ENCODE assay signal across 18 cellular contexts in genomic region chr10:100985336-100985735, GRCh38. TPM values are rescaled to one million over a fixed set of nuclear protein-coding genes. Genes with fewer than 3 reads are reported as not detected.
DNase-seq lines count a peak whose midpoint lies in the region; ATAC-seq and TF ChIP-seq lines count a peak whose summit lies in the region.
"Had no signal": no experiment of that assay in that cellular context is flagged by ENCODE, and none has a peak within 500 bp of the region (broad histone marks: within the 10 kb centered on the region; RNA-seq: fewer than 3 reads in every experiment).

No MANE protein-coding gene starts in this region.

- no peak for TF ChIP-seq EP300 in suprapubic skin (IDR thresholded peaks at IDR 0.05)

- intact Hi-C loops in activated T-helper 2 cell treated with anti-CD3 and anti-CD28 coated beads, Interferon-gamma antibody, Interleukin-2, Interleukin-4, amounts not matched to agents 10 μg/mL and 5 μg/mL and 100 μg/mL, durations not matched to agents 14 hours and 24 hours and 36 hours (cut with micrococcal nuclease): no loop called here
- intact Hi-C loops in lower lobe of right lung (cut with DNase I): no loop called here

- no peak for ATAC-seq in lower lobe of right lung
- ATAC-seq: right cardiac atrium had no signal

- H3K27ac ChIP-seq in lower lobe of right lung (no peak overlapping the region), suprapubic skin (no peak overlapping the region)
- H3K27ac ChIP-seq: GM23248, left ventricle myocardium inferior, SJCRH30, transverse colon had no signal

- 82% methylated on average over 5 of the region's 5 CpGs for WGBS in suprapubic skin

- H3K27me3 ChIP-seq in lower lobe of right lung (ENCODE audit: low read depth) (no peaks in the 10 kb centered on the region), suprapubic skin (no peaks in the 10 kb centered on the region)
- H3K27me3 ChIP-seq: SJCRH30, transverse colon had no signal

- H3K9me3 Mint-ChIP-seq in activated naive CD4-positive, alpha-beta T cell treated with anti-CD3 and anti-CD28 coated beads, Interleukin-2, amount 50 U/mL, for 24 hours: no peaks in the 10 kb centered on the region
- no peaks in the 10 kb centered on the region for H3K9me3 Mint-ChIP-seq in activated T-helper 2 cell treated with anti-CD3 and anti-CD28 coated beads, Interferon-gamma antibody, Interleukin-2, Interleukin-4, amounts not matched to agents 10 μg/mL and 5 μg/mL and 100 μg/mL, durations not matched to agents 14 hours and 24 hours and 36 hours

- DNase-seq in activated naive CD4-positive, alpha-beta T cell treated with anti-CD3 and anti-CD28 coated beads, Interleukin-2, amount 50 U/mL, for 16 hours: no peak
- no peak for DNase-seq in activated T-helper 2 cell treated with anti-CD3 and anti-CD28 coated beads, Interferon-gamma antibody, Interleukin-2, Interleukin-4, amounts not matched to agents 10 μg/mL and 5 μg/mL and 100 μg/mL, durations not matched to agents 14 hours and 24 hours and 36 hours (ENCODE audit: low spot score)
- peak; percentile 11 for DNase-seq in lower lobe of right lung
- DNase-seq in suprapubic skin (ENCODE audit: low spot score in 2 of 2): peak; percentile 19 to 63
- no peak for DNase-seq in DMS 273 (lab: John Stamatoyannopoulos, UW; ENCODE audit: unreplicated experiment)
- no peak for DNase-seq in cerebellar cortex (ENCODE audit: low spot score)
- DNase-seq in retina: no peak
- DNase-seq: activated CD4-positive, alpha-beta T cell treated with anti-CD3 and anti-CD28 coated beads, Interleukin-2, amount 50 U/mL, for 1 hour; activated gamma-delta T cell treated with Interleukin-2 at 50 U/mL for 16 hours; effector CD8-positive, alpha-beta T cell; GM23248; left ventricle myocardium inferior; NCI-H1092; right cardiac atrium; SJCRH30; stimulated activated CD4-positive, alpha-beta T cell treated with anti-CD3 and anti-CD28 coated beads, Interleukin-2, amount 100 ng/mL, for 24 hours; transverse colon had no signal

- TF ChIP-seq CTCF in lower lobe of right lung (IDR thresholded peaks at IDR 0.05) (no peak), suprapubic skin (IDR thresholded peaks at IDR 0.05) (no peak)

- H3K4me1 Mint-ChIP-seq in activated naive CD4-positive, alpha-beta T cell treated with anti-CD3 and anti-CD28 coated beads, Interleukin-2, amount 50 U/mL, for 24 hours: peaks cover 30% of the 10 kb centered on the region
- H3K4me1 Mint-ChIP-seq in activated T-helper 2 cell treated with anti-CD3 and anti-CD28 coated beads, Interferon-gamma antibody, Interleukin-2, Interleukin-4, amounts not matched to agents 10 μg/mL and 5 μg/mL and 100 μg/mL, durations not matched to agents 14 hours and 24 hours and 36 hours (ENCODE audit: low read depth): peaks cover 11% of the 10 kb centered on the region

- H3K27me3 Mint-ChIP-seq in activated naive CD4-positive, alpha-beta T cell treated with anti-CD3 and anti-CD28 coated beads, Interleukin-2, amount 50 U/mL, for 24 hours: no peaks in the 10 kb centered on the region
- H3K27me3 Mint-ChIP-seq in activated T-helper 2 cell treated with anti-CD3 and anti-CD28 coated beads, Interferon-gamma antibody, Interleukin-2, Interleukin-4, amounts not matched to agents 10 μg/mL and 5 μg/mL and 100 μg/mL, durations not matched to agents 14 hours and 24 hours and 36 hours (ENCODE audit: low read depth): no peaks in the 10 kb centered on the region

- H3K4me3 Mint-ChIP-seq in activated naive CD4-positive, alpha-beta T cell treated with anti-CD3 and anti-CD28 coated beads, Interleukin-2, amount 50 U/mL, for 24 hours: no peak overlapping the region
- peak overlapping the region; percentile 6 for H3K4me3 Mint-ChIP-seq in activated T-helper 2 cell treated with anti-CD3 and anti-CD28 coated beads, Interferon-gamma antibody, Interleukin-2, Interleukin-4, amounts not matched to agents 10 μg/mL and 5 μg/mL and 100 μg/mL, durations not matched to agents 14 hours and 24 hours and 36 hours (ENCODE audit: low read depth)

- H3K4me3 ChIP-seq in lower lobe of right lung (no peak overlapping the region), suprapubic skin (no peak overlapping the region)
- H3K4me3 ChIP-seq: left ventricle myocardium inferior, SJCRH30, transverse colon had no signal

- peaks cover 10% of the 10 kb centered on the region for H3K36me3 Mint-ChIP-seq in activated naive CD4-positive, alpha-beta T cell treated with anti-CD3 and anti-CD28 coated beads, Interleukin-2, amount 50 U/mL, for 24 hours
- peaks cover 24% of the 10 kb centered on the region for H3K36me3 Mint-ChIP-seq in activated T-helper 2 cell treated with anti-CD3 and anti-CD28 coated beads, Interferon-gamma antibody, Interleukin-2, Interleukin-4, amounts not matched to agents 10 μg/mL and 5 μg/mL and 100 μg/mL, durations not matched to agents 14 hours and 24 hours and 36 hours (ENCODE audit: low read depth)

- peak overlapping the region; percentile 24 for H3K27ac Mint-ChIP-seq in activated naive CD4-positive, alpha-beta T cell treated with anti-CD3 and anti-CD28 coated beads, Interleukin-2, amount 50 U/mL, for 24 hours
- H3K27ac Mint-ChIP-seq in activated T-helper 2 cell treated with anti-CD3 and anti-CD28 coated beads, Interferon-gamma antibody, Interleukin-2, Interleukin-4, amounts not matched to agents 10 μg/mL and 5 μg/mL and 100 μg/mL, durations not matched to agents 14 hours and 24 hours and 36 hours: no peak overlapping the region

- no peaks in the 10 kb centered on the region for H3K9me3 ChIP-seq in lower lobe of right lung
- H3K9me3 ChIP-seq in suprapubic skin: no peaks in the 10 kb centered on the region
- H3K9me3 ChIP-seq: left ventricle myocardium inferior, SJCRH30, transverse colon had no signal

- H3K4me1 ChIP-seq in lower lobe of right lung (peaks cover 30% of the 10 kb centered on the region), suprapubic skin (peaks cover 39% of the 10 kb centered on the region)

- H3K36me3 ChIP-seq in lower lobe of right lung (peaks cover 53% of the 10 kb centered on the region), suprapubic skin (peaks cover 39% of the 10 kb centered on the region)
- H3K36me3 ChIP-seq: transverse colon had no signal

- TF ChIP-seq POLR2A in suprapubic skin (IDR thresholded peaks at IDR 0.05): no peak

RNA-seq across cellular contexts. Expression of gene MRPL43, which starts 2.0 kb away (rescaled TPM):
- 62.7 TPM in 2 replicates for total RNA-seq in activated T-helper 2 cell treated with anti-CD3 and anti-CD28 coated beads, Interferon-gamma antibody, Interleukin-2, Interleukin-4, amounts not matched to agents 10 μg/mL and 5 μg/mL and 100 μg/mL, durations not matched to agents 14 hours and 24 hours and 36 hours
- total RNA-seq in lower lobe of right lung (59.7 TPM), suprapubic skin (10 to 100 TPM; 54.2 to 89.1 (median 62.7) TPM)

RNA-seq across cellular contexts. Expression of gene TWNK, which starts 2.0 kb away (rescaled TPM):
- total RNA-seq in activated T-helper 2 cell treated with anti-CD3 and anti-CD28 coated beads, Interferon-gamma antibody, Interleukin-2, Interleukin-4, amounts not matched to agents 10 μg/mL and 5 μg/mL and 100 μg/mL, durations not matched to agents 14 hours and 24 hours and 36 hours: 25.9 and 27.2 TPM in 2 replicates
- total RNA-seq in lower lobe of right lung (5.8 TPM), suprapubic skin (1 to 10 TPM; 7.6 to 9.0 (median 8.1) TPM)

RNA-seq across cellular contexts. Expression of gene LZTS2, which starts 14.3 kb away (rescaled TPM):
- 19.2 and 22.2 TPM in 2 replicates for total RNA-seq in activated T-helper 2 cell treated with anti-CD3 and anti-CD28 coated beads, Interferon-gamma antibody, Interleukin-2, Interleukin-4, amounts not matched to agents 10 μg/mL and 5 μg/mL and 100 μg/mL, durations not matched to agents 14 hours and 24 hours and 36 hours
- total RNA-seq in lower lobe of right lung (52.6 TPM), suprapubic skin (10 to 100 TPM; 51.9 to 88.8 (median 61.2) TPM)

RNA-seq across cellular contexts. Expression of gene SEMA4G, which starts 16.0 kb away (rescaled TPM):
- 1.3 and 1.6 TPM in 2 replicates for total RNA-seq in activated T-helper 2 cell treated with anti-CD3 and anti-CD28 coated beads, Interferon-gamma antibody, Interleukin-2, Interleukin-4, amounts not matched to agents 10 μg/mL and 5 μg/mL and 100 μg/mL, durations not matched to agents 14 hours and 24 hours and 36 hours
- 5.1 TPM for total RNA-seq in lower lobe of right lung
- 10 to 100 TPM; 19.2 to 36.3 (median 30.1) TPM for total RNA-seq in suprapubic skin

RNA-seq across cellular contexts. Expression of gene PDZD7, which starts 45.6 kb away (rescaled TPM):
- total RNA-seq in activated T-helper 2 cell treated with anti-CD3 and anti-CD28 coated beads, Interferon-gamma antibody, Interleukin-2, Interleukin-4, amounts not matched to agents 10 μg/mL and 5 μg/mL and 100 μg/mL, durations not matched to agents 14 hours and 24 hours and 36 hours: 0.53 and 0.64 TPM in 2 replicates
- total RNA-seq in lower lobe of right lung (1.6 TPM), suprapubic skin (1 to 10 TPM; 1.2 to 6.0 (median 1.8) TPM)

Comparison
In these comparisons a context has a peak if more than half of its experiments do, and no peak if none do; other contexts are left out.
1. DNase-seq: peak in lower lobe of right lung (single experiment) and suprapubic skin (2 of 2); none in activated naive CD4-positive, alpha-beta T cell treated with anti-CD3 and anti-CD28 coated beads, Interleukin-2, amount 50 U/mL, for 16 hours (single experiment), activated T-helper 2 cell treated with anti-CD3 and anti-CD28 coated beads, Interferon-gamma antibody, Interleukin-2, Interleukin-4, amounts not matched to agents 10 μg/mL and 5 μg/mL and 100 μg/mL, durations not matched to agents 14 hours and 24 hours and 36 hours (single experiment), DMS 273 (single experiment), cerebellar cortex (single experiment) and retina (single experiment).